ENCODE assay signal across 12 cellular contexts in genomic region chr12:124656947-124657434, GRCh38.
"Had no signal": no experiment of that assay in that cellular context is flagged by ENCODE, and none has a peak within 500 bp of the region (broad histone marks: within the 10 kb centered on the region; RNA-seq: fewer than 3 reads in every experiment).

No MANE protein-coding gene starts in this region.

- H3K9ac ChIP-seq: parathyroid adenoma had no signal

- H3K36me3 ChIP-seq: gastroesophageal sphincter, tibial artery, uterus had no signal

- DNase-seq: activated CD4-positive, alpha-beta T cell treated with anti-CD3 and anti-CD28 coated beads, Interleukin-2, amount 50 U/mL, for 1 hour; activated naive CD8-positive, alpha-beta T cell treated with anti-CD3 and anti-CD28 coated beads for 36 hours; dermis blood vessel endothelial cell; left cardiac atrium; naive B cell; tibial artery; uterus had no signal

- H3K9me3 ChIP-seq: gastroesophageal sphincter, tibial artery, uterus had no signal

- H3K27ac ChIP-seq: parathyroid adenoma had no signal

- ATAC-seq: activated CD4-positive, CD25-positive, alpha-beta regulatory T cell treated with anti-CD3 and anti-CD28 coated beads, Interleukin-2, amount 50 U/mL, for 24 hours; gastroesophageal sphincter; left cardiac atrium; stimulated activated effector memory CD8-positive, alpha-beta T cell treated with anti-CD3 and anti-CD28 coated beads, Interleukin-12 subunit alpha, Interleukin-12 subunit beta, amount 100 ng/mL, for 72 hours had no signal

- H3K27me3 ChIP-seq: gastroesophageal sphincter, tibial artery, uterus had no signal

- H3K4me3 ChIP-seq: gastroesophageal sphincter, lung, tibial artery, uterus had no signal
